ENCODE assay signal across 27 cellular contexts in the genomic region with DNA sequence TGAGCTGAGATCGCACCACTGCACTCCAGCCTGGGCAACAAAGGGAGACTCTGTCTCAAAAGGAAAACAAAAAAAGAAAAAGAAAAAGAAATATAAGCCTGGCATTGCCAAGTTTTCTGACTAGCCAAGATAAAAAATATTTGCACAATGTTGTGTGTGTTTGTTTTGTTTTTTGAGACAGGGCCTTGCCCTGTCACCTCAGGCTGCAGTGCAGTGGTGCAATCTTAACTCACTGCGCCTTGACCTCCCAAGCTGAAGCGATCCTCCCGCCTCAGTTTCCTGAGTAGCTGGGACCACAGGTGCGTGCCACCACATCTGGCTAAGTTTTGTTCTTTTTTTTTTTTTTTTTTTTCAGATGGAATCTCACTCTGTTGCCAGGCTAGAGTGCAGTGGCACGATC. TPM values are rescaled to one million over a fixed set of nuclear protein-coding genes. Genes with fewer than 3 reads are reported as not detected.
"Had no signal": no experiment of that assay in that cellular context is flagged by ENCODE, and none has a peak within 500 bp of the region (broad histone marks: within the 10 kb centered on the region; RNA-seq: fewer than 3 reads in every experiment).

No MANE protein-coding gene starts in this region.

- H3K4me2 ChIP-seq: SK-N-SH had no signal

- H3K9ac ChIP-seq: SK-N-SH had no signal

- DNase-seq: KBM-7; MV-4-11; NCI-H1048; NCI-H1105; NCI-H1417; NCI-H1436 treated with DMSO at 0.1 percent for 48 hours; NCI-H1694; NCI-H187 treated with DMSO at 0.1 percent for 48 hours; NCI-H2029 treated with DMSO at 0.1 percent for 48 hours; NCI-H2107; NCI-H2227 treated with DMSO at 0.1 percent for 48 hours; NCI-H446; NCI-H510A; NCI-H524 treated with DMSO at 0.1 percent for 48 hours; NCI-H69; NCI-H774; NK-92 treated with Interleukin-12 subunit alpha and Interleukin-12 subunit beta, amount 100 ng/mL, for 24 hours; PC-3; SHP77; SK-N-SH; SW 1271 had no signal

- ATAC-seq: Panc1, PC-3 had no signal

- H3K27ac ChIP-seq: RWPE1 had no signal

- H3K9me3 ChIP-seq: SK-N-SH had no signal

- FAIRE-seq: HTR-8/SVneo had no signal

RNA-seq across cellular contexts. Expression of a gene that starts 43.4 kb away (rescaled TPM):
- total RNA-seq: MCF 10A, OCI-LY7, PC-3, SK-MEL-5 had no signal
- polyA plus RNA-seq: SK-N-SH had no signal
